ENCODE assay signal across 15 cellular contexts in the genomic region with DNA sequence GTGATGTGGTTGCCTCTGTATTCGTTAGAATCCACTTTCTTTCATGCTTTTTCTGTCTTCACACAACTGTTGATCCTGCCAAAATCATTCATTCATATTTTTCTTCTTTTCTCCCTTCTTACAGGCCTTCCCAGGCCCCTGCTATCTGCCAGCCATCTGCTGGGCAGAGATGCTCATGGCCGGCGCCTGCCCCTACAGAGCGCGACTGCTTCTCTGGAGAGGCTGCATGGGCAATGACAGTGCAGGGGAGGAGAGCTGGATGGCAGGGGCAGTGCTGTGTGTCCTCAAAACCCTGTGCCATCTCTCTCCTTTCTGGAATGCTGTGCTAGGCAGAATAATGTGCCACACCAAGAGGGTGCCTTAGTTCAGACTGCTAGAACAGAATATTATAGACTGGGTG.
DNase-seq lines count a peak whose midpoint lies in the region; ATAC-seq, FAIRE-seq and TF ChIP-seq lines count a peak whose summit lies in the region.
"Had no signal": no experiment of that assay in that cellular context is flagged by ENCODE, and none has a peak within 500 bp of the region (broad histone marks: within the 10 kb centered on the region; RNA-seq: fewer than 3 reads in every experiment).

No MANE protein-coding gene starts in this region.

- FAIRE-seq in small intestine (lab: Jason Lieb, UNC) = no peak
- FAIRE-seq: endometrium, TTC549 had no signal

- H2AFZ ChIP-seq in mesenchymal stem cell (ENCODE audit: low read depth, low read length) = no peak overlapping the region

- H3K27ac ChIP-seq in C4-2B (peak overlapping the region; percentile 97), breast epithelium (peak overlapping the region; percentile 94 to 95), mesenchymal stem cell (ENCODE audit: low read length, poor library complexity, severe bottlenecking) (no peak overlapping the region), stomach (peak overlapping the region in 4 of 5 donors; percentile 68 to 84 (median 82)), small intestine (ENCODE audit: low read depth in 1 of 2, low read length in 1 of 2) (no peak overlapping the region)

- H3K27me3 ChIP-seq in breast epithelium (no peaks in the 10 kb centered on the region), mesenchymal stem cell (ENCODE audit: control insufficient read depth in 1 of 2, insufficient read depth in 1 of 2, low read length in 2 of 2) (peaks cover 0 to 19% of the 10 kb centered on the region in 2 experiments), stomach (no peaks in the 10 kb centered on the region), small intestine (ENCODE audit: control insufficient read depth in 2 of 2, insufficient read depth in 2 of 2, low read length in 2 of 2) (no peaks in the 10 kb centered on the region)

- H3K18ac ChIP-seq in mesenchymal stem cell (ENCODE audit: low read depth in 1 of 2, low read length in 2 of 2) = no peak overlapping the region

- H2BK120ac ChIP-seq in mesenchymal stem cell (ENCODE audit: low read depth, low read length) = no peak overlapping the region

- H3K9ac ChIP-seq in mesenchymal stem cell (ENCODE audit: low read length) = peak overlapping the region; percentile 84

- no peak overlapping the region for H2AK5ac ChIP-seq in mesenchymal stem cell (ENCODE audit: low read length, severe bottlenecking)

- 76% methylated on average over 5 of the region's 5 CpGs for WGBS in mesenchymal stem cell
- WGBS in stomach, 5 donors = 71 to 97% (median 87%) methylated on average over 5 of the region's 5 CpGs
- 72 to 92% (median 87%) methylated on average over 5 of the region's 5 CpGs for WGBS in small intestine, 3 donors

- no peak overlapping the region for H2BK5ac ChIP-seq in mesenchymal stem cell (ENCODE audit: low read depth, low read length, poor library complexity, severe bottlenecking)

- ATAC-seq in HG02610 (IDR thresholded peaks at IDR 0.05; ENCODE audit: unreplicated experiment) = no peak
- ATAC-seq in GM19397 (IDR thresholded peaks at IDR 0.05; ENCODE audit: unreplicated experiment) = no peak

- H4K91ac ChIP-seq in mesenchymal stem cell (ENCODE audit: low read length) = peak overlapping the region; percentile 52

- H3K9me3 ChIP-seq in breast epithelium (no peaks in the 10 kb centered on the region), mesenchymal stem cell (ENCODE audit: control insufficient read depth, low read length) (peaks cover 9% of the 10 kb centered on the region), stomach (peaks cover 0 to 3% (median 0%) of the 10 kb centered on the region in 4 donors), small intestine (ENCODE audit: control insufficient read depth, low read depth) (no peaks in the 10 kb centered on the region)

- no peak overlapping the region for H2BK15ac ChIP-seq in mesenchymal stem cell (ENCODE audit: low read depth, poor library complexity, severe bottlenecking)

- no peaks in the 10 kb centered on the region for H3K79me1 ChIP-seq in mesenchymal stem cell (replicated peaks; ENCODE audit: low read length, poor library complexity, severe bottlenecking)

- no peak overlapping the region for H3K4ac ChIP-seq in mesenchymal stem cell (ENCODE audit: low read depth in 1 of 2, low read length in 2 of 2)

- H3K23ac ChIP-seq in mesenchymal stem cell (ENCODE audit: low read length in 2 of 2) = no peak overlapping the region

- TF ChIP-seq POLR2A in breast epithelium (IDR thresholded peaks at IDR 0.05) = no peak
- TF ChIP-seq POLR2A in stomach (IDR thresholded peaks at IDR 0.05) = no peak

- no peak overlapping the region for H3K14ac ChIP-seq in mesenchymal stem cell (ENCODE audit: low read length in 2 of 2)

- intact Hi-C loops in breast epithelium (cut with DNase I; ENCODE audit: low total_unique reads) (no loop called here), stomach (cut with DNase I; ENCODE audit: low total_unique reads) (no loop called here)

- no peak overlapping the region for H4K8ac ChIP-seq in mesenchymal stem cell (ENCODE audit: low read length)

- H3K4me3 ChIP-seq in breast epithelium (no peak overlapping the region), mesenchymal stem cell (ENCODE audit: insufficient read depth in 1 of 2, low read depth in 1 of 2, low read length in 2 of 2) (no peak overlapping the region), stomach (no peak overlapping the region), small intestine (ENCODE audit: low read depth in 1 of 2, low read length in 2 of 2) (no peak overlapping the region)

- no peak for TF ChIP-seq EP300 in stomach (IDR thresholded peaks at IDR 0.05)

- TF ChIP-seq CTCF in C4-2B (conservative IDR thresholded peaks at IDR 0.05) (no peak), breast epithelium (IDR thresholded peaks at IDR 0.05) (no peak), stomach (IDR thresholded peaks at IDR 0.05) (no peak)

- no peaks in the 10 kb centered on the region for H3K36me3 ChIP-seq in breast epithelium
- no peaks in the 10 kb centered on the region for H3K36me3 ChIP-seq in mesenchymal stem cell (ENCODE audit: control insufficient read depth in 1 of 2, insufficient read depth in 2 of 2, low read depth in 1 of 2, low read length in 2 of 2)
- no peaks in the 10 kb centered on the region for H3K36me3 ChIP-seq in stomach
- no peaks in the 10 kb centered on the region for H3K36me3 ChIP-seq in small intestine (ENCODE audit: control insufficient read depth in 2 of 2, insufficient read depth in 2 of 2, low read length in 2 of 2)

- no peak for DNase-seq in breast epithelium (ENCODE audit: low spot score in 2 of 2)
- no peak for DNase-seq in mesenchymal stem cell
- DNase-seq in stomach = no peak
- DNase-seq in activated CD4-positive, CD25-positive, alpha-beta regulatory T cell (lab: John Stamatoyannopoulos, UW) = no peak
- DNase-seq in small intestine = no peak
- DNase-seq: activated CD4-positive, alpha-beta T cell treated with anti-CD3 and anti-CD28 coated beads, Interleukin-2, amount 50 U/mL, for 48 hours; GOT3; Kasumi-1; NCI-H2171; right cardiac atrium had no signal

- no peak overlapping the region for H3K4me2 ChIP-seq in mesenchymal stem cell (ENCODE audit: low read length, poor library complexity, severe bottlenecking)

- H3K4me1 ChIP-seq in breast epithelium (peaks cover 4 to 17% of the 10 kb centered on the region in 2 donors), mesenchymal stem cell (ENCODE audit: control insufficient read depth, insufficient read depth, low read depth, low read length) (peaks cover 7% of the 10 kb centered on the region), stomach (peaks cover 50 to 75% (median 56%) of the 10 kb centered on the region in 4 donors), small intestine (ENCODE audit: control insufficient read depth in 2 of 2, insufficient read depth in 1 of 2, low read depth in 1 of 2, low read length in 1 of 2) (no peaks in the 10 kb centered on the region)

- peak overlapping the region; percentile 11 to 42 for H2BK12ac ChIP-seq in mesenchymal stem cell (ENCODE audit: low read length in 2 of 2)

Comparison
In these comparisons a context has a peak if more than half of its experiments do, and no peak if none do; other contexts are left out.
1. H3K27ac ChIP-seq: peak in C4-2B (single experiment), breast epithelium (2 of 2) and stomach (4 of 5); none in mesenchymal stem cell (single experiment) and small intestine (0 of 2).